ENCODE assay signal across 2 cellular contexts in the genomic region with DNA sequence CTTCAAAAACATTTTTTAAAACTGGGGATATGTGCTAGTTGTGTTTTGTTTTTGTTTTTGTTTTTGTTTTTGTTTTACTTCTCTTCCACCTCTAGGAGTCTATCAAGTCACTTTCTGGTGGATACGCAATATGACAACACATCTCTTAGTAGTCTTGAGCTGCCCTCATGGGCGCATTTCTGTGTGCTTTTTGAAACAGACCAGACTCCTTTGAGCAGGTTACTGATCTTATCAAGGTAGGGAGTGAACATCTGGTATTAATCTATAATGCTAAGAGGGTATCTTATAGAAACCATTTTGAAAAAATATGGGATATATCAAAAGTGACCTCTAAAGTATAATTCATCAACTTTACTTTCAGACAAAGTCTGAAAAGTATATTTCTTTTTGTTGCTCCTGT.
A peak's percentile ranks its signal among the peaks of the same experiment; 100 is the strongest.
TF ChIP-seq lines count a peak whose summit lies in the region.

No MANE protein-coding gene starts in this region.

TF ChIP-seq in SK-N-SH, 30 proteins besides CTCF, POLR2A, EP300 and RAD21 (continued from another document):
- TF ChIP-seq USF1 (IDR thresholded peaks at IDR 0.05; ENCODE audit: borderline replicate concordance, low read depth), result no peak
- TF ChIP-seq TCF12 (IDR thresholded peaks at IDR 0.05), result peak; percentile 54; the same call in 1 of the 2 replicates

TF ChIP-seq in SK-N-SH treated with all-trans-retinoic acid at 6 μM for 48 hours, 23 proteins besides CTCF, POLR2A, EP300 and RAD21 (continued from another document):
- TF ChIP-seq, protein P1, sequence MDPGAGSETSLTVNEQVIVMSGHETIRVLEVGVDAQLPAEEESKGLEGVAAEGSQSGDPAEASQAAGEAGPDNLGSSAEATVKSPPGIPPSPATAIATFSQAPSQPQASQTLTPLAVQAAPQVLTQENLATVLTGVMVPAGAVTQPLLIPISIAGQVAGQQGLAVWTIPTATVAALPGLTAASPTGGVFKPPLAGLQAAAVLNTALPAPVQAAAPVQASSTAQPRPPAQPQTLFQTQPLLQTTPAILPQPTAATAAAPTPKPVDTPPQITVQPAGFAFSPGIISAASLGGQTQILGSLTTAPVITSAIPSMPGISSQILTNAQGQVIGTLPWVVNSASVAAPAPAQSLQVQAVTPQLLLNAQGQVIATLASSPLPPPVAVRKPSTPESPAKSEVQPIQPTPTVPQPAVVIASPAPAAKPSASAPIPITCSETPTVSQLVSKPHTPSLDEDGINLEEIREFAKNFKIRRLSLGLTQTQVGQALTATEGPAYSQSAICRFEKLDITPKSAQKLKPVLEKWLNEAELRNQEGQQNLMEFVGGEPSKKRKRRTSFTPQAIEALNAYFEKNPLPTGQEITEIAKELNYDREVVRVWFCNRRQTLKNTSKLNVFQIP (CRISPR knock-in tag; IDR thresholded peaks at IDR 0.05; ENCODE audit: borderline replicate concordance, low read depth), result no peak
- TF ChIP-seq BACH2 (CRISPR knock-in tag; IDR thresholded peaks at IDR 0.05; ENCODE audit: borderline replicate concordance), result no peak
- no peak for TF ChIP-seq RARB (CRISPR knock-in tag; IDR thresholded peaks at IDR 0.05)
- TF ChIP-seq ZNF70 (CRISPR knock-in tag; IDR thresholded peaks at IDR 0.05), result no peak
- no peak for TF ChIP-seq ZFP30 (CRISPR knock-in tag; IDR thresholded peaks at IDR 0.05)
- no peak for TF ChIP-seq ESRRG (CRISPR knock-in tag; IDR thresholded peaks at IDR 0.05)
- no peak for TF ChIP-seq TSHZ2 (CRISPR knock-in tag; IDR thresholded peaks at IDR 0.05)
- no peak for TF ChIP-seq TOX (CRISPR knock-in tag; IDR thresholded peaks at IDR 0.05; ENCODE audit: borderline replicate concordance)
- TF ChIP-seq ARNTL (CRISPR knock-in tag; IDR thresholded peaks at IDR 0.05; ENCODE audit: borderline replicate concordance, low read depth), result no peak
- no peak for TF ChIP-seq GLIS3 (CRISPR knock-in tag; IDR thresholded peaks at IDR 0.05)
- TF ChIP-seq TCF4 (CRISPR knock-in tag; IDR thresholded peaks at IDR 0.05; ENCODE audit: borderline replicate concordance), result no peak; the same call in 1 of the 2 replicates
- no peak for TF ChIP-seq ZC3H10 (CRISPR knock-in tag; IDR thresholded peaks at IDR 0.05)
- TF ChIP-seq PPARA (CRISPR knock-in tag; IDR thresholded peaks at IDR 0.05; ENCODE audit: borderline replicate concordance), result no peak
- TF ChIP-seq OSR1 (CRISPR knock-in tag; IDR thresholded peaks at IDR 0.05), result no peak
